In the genomic region with DNA sequence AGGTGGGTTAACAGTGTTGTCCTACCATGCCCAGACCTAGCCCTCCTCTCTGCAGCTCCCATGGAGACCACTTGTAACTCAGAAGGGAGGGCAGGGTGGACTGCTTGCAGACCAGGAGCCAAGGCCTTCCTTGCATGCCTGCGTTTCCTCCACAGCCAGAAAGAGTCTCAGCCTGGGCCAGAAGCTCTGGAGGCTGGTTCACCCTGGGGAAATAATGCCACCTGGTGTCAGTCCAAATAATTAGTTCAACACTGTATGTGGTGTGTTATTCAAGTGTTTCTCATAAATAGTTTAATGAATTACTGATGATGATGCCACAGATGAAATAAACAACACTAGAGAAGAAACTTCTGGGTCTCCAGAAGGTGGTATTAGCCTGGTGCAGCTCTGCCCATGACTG, we compare ENCODE assay signal across 1 cellular context.
TF ChIP-seq lines count a peak whose summit lies in the region.

No MANE protein-coding gene starts in this region.

TF ChIP-seq in HCT116, 20 proteins besides CTCF, POLR2A, EP300 and RAD21:
- TF ChIP-seq, protein P1, sequence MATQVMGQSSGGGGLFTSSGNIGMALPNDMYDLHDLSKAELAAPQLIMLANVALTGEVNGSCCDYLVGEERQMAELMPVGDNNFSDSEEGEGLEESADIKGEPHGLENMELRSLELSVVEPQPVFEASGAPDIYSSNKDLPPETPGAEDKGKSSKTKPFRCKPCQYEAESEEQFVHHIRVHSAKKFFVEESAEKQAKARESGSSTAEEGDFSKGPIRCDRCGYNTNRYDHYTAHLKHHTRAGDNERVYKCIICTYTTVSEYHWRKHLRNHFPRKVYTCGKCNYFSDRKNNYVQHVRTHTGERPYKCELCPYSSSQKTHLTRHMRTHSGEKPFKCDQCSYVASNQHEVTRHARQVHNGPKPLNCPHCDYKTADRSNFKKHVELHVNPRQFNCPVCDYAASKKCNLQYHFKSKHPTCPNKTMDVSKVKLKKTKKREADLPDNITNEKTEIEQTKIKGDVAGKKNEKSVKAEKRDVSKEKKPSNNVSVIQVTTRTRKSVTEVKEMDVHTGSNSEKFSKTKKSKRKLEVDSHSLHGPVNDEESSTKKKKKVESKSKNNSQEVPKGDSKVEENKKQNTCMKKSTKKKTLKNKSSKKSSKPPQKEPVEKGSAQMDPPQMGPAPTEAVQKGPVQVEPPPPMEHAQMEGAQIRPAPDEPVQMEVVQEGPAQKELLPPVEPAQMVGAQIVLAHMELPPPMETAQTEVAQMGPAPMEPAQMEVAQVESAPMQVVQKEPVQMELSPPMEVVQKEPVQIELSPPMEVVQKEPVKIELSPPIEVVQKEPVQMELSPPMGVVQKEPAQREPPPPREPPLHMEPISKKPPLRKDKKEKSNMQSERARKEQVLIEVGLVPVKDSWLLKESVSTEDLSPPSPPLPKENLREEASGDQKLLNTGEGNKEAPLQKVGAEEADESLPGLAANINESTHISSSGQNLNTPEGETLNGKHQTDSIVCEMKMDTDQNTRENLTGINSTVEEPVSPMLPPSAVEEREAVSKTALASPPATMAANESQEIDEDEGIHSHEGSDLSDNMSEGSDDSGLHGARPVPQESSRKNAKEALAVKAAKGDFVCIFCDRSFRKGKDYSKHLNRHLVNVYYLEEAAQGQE (IDR thresholded peaks at IDR 0.05; ENCODE audit: low read depth) = no peak
- no peak for TF ChIP-seq ELF1 (IDR thresholded peaks at IDR 0.05; ENCODE audit: borderline replicate concordance, low read depth)
- TF ChIP-seq, protein P2, sequence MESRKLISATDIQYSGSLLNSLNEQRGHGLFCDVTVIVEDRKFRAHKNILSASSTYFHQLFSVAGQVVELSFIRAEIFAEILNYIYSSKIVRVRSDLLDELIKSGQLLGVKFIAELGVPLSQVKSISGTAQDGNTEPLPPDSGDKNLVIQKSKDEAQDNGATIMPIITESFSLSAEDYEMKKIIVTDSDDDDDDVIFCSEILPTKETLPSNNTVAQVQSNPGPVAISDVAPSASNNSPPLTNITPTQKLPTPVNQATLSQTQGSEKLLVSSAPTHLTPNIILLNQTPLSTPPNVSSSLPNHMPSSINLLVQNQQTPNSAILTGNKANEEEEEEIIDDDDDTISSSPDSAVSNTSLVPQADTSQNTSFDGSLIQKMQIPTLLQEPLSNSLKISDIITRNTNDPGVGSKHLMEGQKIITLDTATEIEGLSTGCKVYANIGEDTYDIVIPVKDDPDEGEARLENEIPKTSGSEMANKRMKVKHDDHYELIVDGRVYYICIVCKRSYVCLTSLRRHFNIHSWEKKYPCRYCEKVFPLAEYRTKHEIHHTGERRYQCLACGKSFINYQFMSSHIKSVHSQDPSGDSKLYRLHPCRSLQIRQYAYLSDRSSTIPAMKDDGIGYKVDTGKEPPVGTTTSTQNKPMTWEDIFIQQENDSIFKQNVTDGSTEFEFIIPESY (IDR thresholded peaks at IDR 0.05; ENCODE audit: extremely low read depth, insufficient replicate concordance, low read length) = no peak
- TF ChIP-seq FOSL1 (IDR thresholded peaks at IDR 0.05; ENCODE audit: low read depth) = no peak
- no peak for TF ChIP-seq POLR2AphosphoS5 (IDR thresholded peaks at IDR 0.05; ENCODE audit: low read depth, low read length)
- no peak for TF ChIP-seq ZFX (IDR thresholded peaks at IDR 0.05)
- TF ChIP-seq EZH2phosphoT487 (IDR thresholded peaks at IDR 0.05; ENCODE audit: borderline replicate concordance) = no peak
- no peak for TF ChIP-seq CEBPB (IDR thresholded peaks at IDR 0.05; ENCODE audit: low read depth)
- TF ChIP-seq YY1 (IDR thresholded peaks at IDR 0.05; ENCODE audit: extremely low read depth, insufficient replicate concordance, low read depth, low read length) = no peak
- TF ChIP-seq SP1 (IDR thresholded peaks at IDR 0.05; ENCODE audit: low read depth) = no peak
- no peak for TF ChIP-seq TCF7L2 (IDR thresholded peaks at IDR 0.05; ENCODE audit: borderline replicate concordance, extremely low read depth, insufficient read depth, insufficient read length)
